In the genomic region with DNA sequence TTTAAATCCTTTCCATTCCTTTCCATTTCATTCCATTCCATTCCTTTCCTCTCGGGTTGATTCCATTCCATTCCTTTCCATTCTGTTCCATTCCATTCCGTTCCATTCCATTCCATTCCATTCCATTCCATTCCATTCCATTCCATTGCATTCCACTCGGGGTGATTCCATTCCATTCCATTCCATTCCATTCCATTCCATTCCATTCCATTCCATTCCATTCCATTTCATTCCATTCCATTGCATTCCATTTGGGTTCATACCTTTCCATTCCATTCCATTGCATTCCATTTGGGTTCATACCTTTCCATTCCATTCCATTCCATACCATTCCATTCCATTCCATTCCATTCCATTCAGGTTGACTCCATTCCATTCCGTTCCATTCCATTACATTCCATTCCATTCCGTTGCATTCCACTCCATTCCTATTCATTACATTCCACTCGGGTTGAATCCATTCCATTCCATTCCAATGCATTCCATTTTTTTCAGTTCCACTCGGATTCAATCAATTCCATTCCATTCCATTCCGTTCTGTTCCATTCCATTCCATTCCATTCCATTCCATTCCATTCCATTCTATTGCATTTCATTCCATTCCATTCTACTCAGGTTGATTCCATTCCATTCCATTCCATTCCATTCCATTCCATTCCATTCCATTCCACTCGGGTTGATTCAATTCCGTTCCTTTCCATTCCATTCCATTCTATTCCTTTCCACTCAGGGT, we compare ENCODE assay signal across 8 cellular contexts.
DNase-seq lines count a peak whose midpoint lies in the region; ATAC-seq, FAIRE-seq and TF ChIP-seq lines count a peak whose summit lies in the region.
"Not testable (repeated sequence)": the region's sequence is repeated elsewhere in the genome, so short reads cannot be mapped to it uniquely, and the experiment has no call there.

No MANE protein-coding gene starts in this region.

- H3K9me1 ChIP-seq in K562 (ENCODE audit: control insufficient read depth, insufficient read depth, low read length), result not testable (repeated sequence)

- in situ Hi-C loops in K562 (cut with MboI), result loop anchor here (10.0 kb wide), 1 partner anchor 484 kb away; no protein-coding TSS in a partner anchor

- H3K9me3 ChIP-seq in BLaER1 treated with 17β-estradiol and CSF1 and Interleukin-3, amounts not matched to agents 10 nM and 100 nM (replicated peaks in 1 of 11), result peaks cover 100% of the 10 kb centered on the region in 11 experiments
- peaks cover 18% of the 10 kb centered on the region; the same call in 1 of the 2 replicates for H3K9me3 ChIP-seq in K562 (replicated peaks; ENCODE audit: control insufficient read depth, insufficient read depth, low read depth, low read length)
- H3K9me3 ChIP-seq in mucosa of descending colon, result peaks cover 93% of the 10 kb centered on the region

- POLR2A ChIA-PET in K562 (lab: Yijun Ruan, JAX), result not testable (repeated sequence)

- FAIRE-seq in K562 (lab: Jason Lieb, UNC), result not testable (repeated sequence)

- TF ChIP-seq POLR2A in K562 (conservative IDR thresholded peaks at IDR 0.05), result not testable (repeated sequence)

- not testable (repeated sequence) for H3K27me3 ChIP-seq in BLaER1 treated with 17β-estradiol and CSF1 and Interleukin-3, amounts not matched to agents 10 nM and 100 nM; K562 (ENCODE audit: control insufficient read depth in 2 of 2, insufficient read depth in 2 of 2, low read length in 2 of 2)

- H3K27ac ChIP-seq in BLaER1 treated with 17β-estradiol and CSF1 and Interleukin-3, amounts not matched to agents 10 nM and 100 nM; K562 (ENCODE audit: extremely low read depth, low read depth, low read length): not testable (repeated sequence)

- H3K4me3 ChIP-seq in BLaER1 treated with 17β-estradiol and CSF1 and Interleukin-3, amounts not matched to agents 10 nM and 100 nM, result peak overlapping the region in 6 of 10 experiments; percentile 0 to 45 (median 4); a peak in 8 of 20 replicates
- H3K4me3 ChIP-seq in K562; epithelial cell of esophagus (ENCODE audit: low read length); mucosa of descending colon: not testable (repeated sequence)

- not testable (repeated sequence) for H2AFZ ChIP-seq in K562 (ENCODE audit: low read depth, low read length)

- CTCF ChIA-PET in K562 (lab: Yijun Ruan, JAX; ENCODE audit: low intra/inter-chr PET ratio), result not testable (repeated sequence)

- not testable (repeated sequence) for H3K4me2 ChIP-seq in BLaER1 treated with 17β-estradiol and CSF1 and Interleukin-3, amounts not matched to agents 10 nM and 100 nM; K562 (ENCODE audit: insufficient read depth, low read length)

- not testable (repeated sequence) for BruUV-seq in K562 (replicated peaks; lab: Mats Ljungman, UMichigan)

- not testable (repeated sequence) for H3K79me2 ChIP-seq in K562 (ENCODE audit: control insufficient read depth, insufficient read depth, low read length)

- DNase-seq in NAMALWA (ENCODE audit: low spot score) (peak; percentile 36), epithelial cell of esophagus (ENCODE audit: low read depth) (peak; percentile 38)
- DNase-seq in K562 (ENCODE audit: extremely low read depth in 1 of 4, low spot score in 3 of 4); left cardiac atrium; left lobe of liver (ENCODE audit: low spot score); mucosa of descending colon; stimulated activated naive CD8-positive, alpha-beta T cell treated with anti-CD3 and anti-CD28 coated beads, Interleukin-15, Interleukin-2, amounts not matched to agents 100 U/mL and 50 U/mL, for 24 hours: not testable (repeated sequence)

- 0 out of 3 replicates have a peak, but pooled peaks have one; percentile 24 for ATAC-seq in K562
- peak; percentile 17 to 24 for ATAC-seq in left cardiac atrium
- ATAC-seq in left lobe of liver, result peak; percentile 25
- ATAC-seq in mucosa of descending colon, result peak; percentile 26
- ATAC-seq in stimulated activated naive CD8-positive, alpha-beta T cell treated with anti-CD3 and anti-CD28 coated beads, Interleukin-15, Interleukin-2, amounts not matched to agents 100 U/mL and 50 U/mL, for 24 hours, result peak; percentile 16

- H4K20me1 ChIP-seq in BLaER1 treated with 17β-estradiol and CSF1 and Interleukin-3, amounts not matched to agents 10 nM and 100 nM; K562 (replicated peaks; ENCODE audit: control insufficient read depth, insufficient read depth, low read length): not testable (repeated sequence)

- H3K4me1 ChIP-seq in BLaER1 treated with 17β-estradiol and CSF1 and Interleukin-3, amounts not matched to agents 10 nM and 100 nM; K562 (replicated peaks in 1 of 2; ENCODE audit: control insufficient read depth in 2 of 2, insufficient read depth in 2 of 2, low read length in 2 of 2); mucosa of descending colon (ENCODE audit: low read depth): not testable (repeated sequence)

- not testable (repeated sequence) for H3K36me3 ChIP-seq in BLaER1 treated with 17β-estradiol and CSF1 and Interleukin-3, amounts not matched to agents 10 nM and 100 nM; K562 (ENCODE audit: control insufficient read depth, insufficient read depth, low read length); mucosa of descending colon (ENCODE audit: low read depth)

- intact Hi-C loops in K562 (cut with micrococcal nuclease), result not testable (repeated sequence)
- intact Hi-C loops in left cardiac atrium (cut with DNase I), result loop anchor here in 1 of 2 donors (10.0 kb wide), 1 partner anchor 46 kb away; no protein-coding TSS in a partner anchor
- intact Hi-C loops in mucosa of descending colon (cut with DNase I, micrococcal nuclease), result loop anchor here in 1 of 2 donors (5.0 kb wide), 1 partner anchor 33 kb away; no protein-coding TSS in a partner anchor

- not testable (repeated sequence) for TF ChIP-seq EP300 in K562 (IDR thresholded peaks at IDR 0.05; ENCODE audit: low read length)

- not testable (repeated sequence) for H3K9ac ChIP-seq in BLaER1 treated with 17β-estradiol and CSF1 and Interleukin-3, amounts not matched to agents 10 nM and 100 nM; K562 (ENCODE audit: insufficient read depth in 1 of 2, low read depth in 2 of 2, low read length in 2 of 2)

- TF ChIP-seq RAD21 in K562 (CRISPR knock-in tag; conservative IDR thresholded peaks at IDR 0.05 in 1 of 2, IDR thresholded peaks at IDR 0.05 in 1 of 2), result not testable (repeated sequence)

- under 1% methylated on average over 10 of the region's 10 CpGs for WGBS in K562 (ENCODE audit: insufficient coverage, low coverage, missing lambda C conversion rate)

- TF ChIP-seq CTCF in K562 (IDR thresholded peaks at IDR 0.05 in 2 of 3, conservative IDR thresholded peaks at IDR 0.05 in 1 of 3; ENCODE audit: insufficient read depth in 2 of 3, low read depth in 1 of 3, low read length in 3 of 3); epithelial cell of esophagus (IDR thresholded peaks at IDR 0.05; ENCODE audit: insufficient read depth, low read depth, low read length, missing control alignments); mucosa of descending colon (IDR thresholded peaks at IDR 0.05): not testable (repeated sequence)

TF ChIP-seq in K562, 482 proteins besides CTCF, POLR2A, EP300 and RAD21:
- peak in 1 of 2 experiments; percentile 33; a peak in 1 of 3 replicates for TF ChIP-seq CBX3 (IDR thresholded peaks at IDR 0.05; ENCODE audit: borderline replicate concordance in 1 of 2, low read length in 2 of 2)
TF ChIP-seq in K562: peak in this region for 1; not testable (repeated sequence) for 481.
